ENCODE assay signal across 8 cellular contexts in the genomic region with DNA sequence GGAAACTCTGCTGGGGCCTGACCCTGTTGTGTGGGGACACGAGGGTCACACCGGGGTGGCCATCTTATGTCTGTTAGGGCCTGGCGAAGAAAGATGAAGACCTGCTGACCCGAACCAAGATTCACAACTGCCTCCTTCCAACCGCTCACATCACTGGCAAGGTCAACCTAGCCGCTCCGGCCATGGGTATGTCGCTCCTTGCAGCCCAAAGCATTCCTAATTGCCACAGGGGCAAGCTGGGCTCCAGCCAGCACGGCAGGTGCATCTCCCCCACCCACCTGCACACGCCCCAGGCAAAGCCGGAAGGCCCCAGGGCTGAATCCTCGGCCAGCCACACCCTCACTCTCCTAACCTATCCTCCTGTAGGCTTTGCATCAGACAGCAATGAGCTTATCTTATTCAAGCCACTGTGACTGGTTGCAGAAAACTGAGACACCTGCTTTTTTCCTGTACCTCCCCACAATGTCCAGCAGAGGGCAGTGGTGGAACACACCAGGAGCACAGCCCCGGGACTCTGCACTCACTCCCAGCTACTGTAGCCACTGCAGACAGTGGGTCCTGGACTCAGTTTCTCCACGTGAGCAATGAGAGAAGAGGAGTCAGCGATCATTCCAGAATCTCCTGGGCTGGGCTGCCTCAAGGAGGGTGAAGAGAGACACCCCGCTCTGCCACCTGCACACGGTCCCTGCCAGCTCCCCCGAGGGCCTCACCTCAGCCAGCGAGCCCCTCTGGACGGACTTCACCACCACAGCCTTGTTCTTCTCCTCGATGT.
A peak's percentile ranks its signal among the peaks of the same experiment; 100 is the strongest.
DNase-seq lines count a peak whose midpoint lies in the region; ATAC-seq and TF ChIP-seq lines count a peak whose summit lies in the region.

No MANE protein-coding gene starts in this region.

- H3K36me3 ChIP-seq in BE2C: no peaks in the 10 kb centered on the region

- no peaks in the 10 kb centered on the region for H3K9me3 Mint-ChIP-seq in activated CD8-positive, alpha-beta T cell treated with anti-CD3 and anti-CD28 coated beads, Interleukin-2, amount 10 ng/mL, durations not matched to agents 7 days and 5 days (ENCODE audit: insufficient read depth)
- H3K9me3 Mint-ChIP-seq in memory B cell: no peaks in the 10 kb centered on the region

- H3K9me3 ChIP-seq in BE2C: no peaks in the 10 kb centered on the region

- H3K27me3 ChIP-seq in BE2C: no peaks in the 10 kb centered on the region

- H3K4me1 Mint-ChIP-seq in activated CD8-positive, alpha-beta T cell treated with anti-CD3 and anti-CD28 coated beads, Interleukin-2, amount 10 ng/mL, durations not matched to agents 7 days and 5 days (ENCODE audit: low read depth): peaks cover 25% of the 10 kb centered on the region
- peaks cover 18% of the 10 kb centered on the region for H3K4me1 Mint-ChIP-seq in memory B cell

- H3K27me3 Mint-ChIP-seq in activated CD8-positive, alpha-beta T cell treated with anti-CD3 and anti-CD28 coated beads, Interleukin-2, amount 10 ng/mL, durations not matched to agents 7 days and 5 days (ENCODE audit: low read depth): no peaks in the 10 kb centered on the region
- H3K27me3 Mint-ChIP-seq in memory B cell: no peaks in the 10 kb centered on the region

- DNase-seq in BE2C (peak; percentile 72), HFF-Myc (ENCODE audit: extremely low read depth, low read depth) (peak; percentile 38), NCI-H82 treated with DMSO at 0.1 percent for 48 hours (lab: John Stamatoyannopoulos, UW; ENCODE audit: unreplicated experiment) (peak; percentile 21), ecto neural progenitor cell (ENCODE audit: low spot score) (peak; percentile 80), memory B cell (ENCODE audit: low spot score in 2 of 2) (peak; percentile 62 to 64)
- DNase-seq in activated CD8-positive, alpha-beta T cell treated with anti-CD3 and anti-CD28 coated beads, Interleukin-2, amount 10 ng/mL, durations not matched to agents 7 days and 5 days: peak; percentile 77
- peak; percentile 29 to 47 for DNase-seq in stimulated activated CD8-positive, alpha-beta memory T cell treated with anti-CD3 and anti-CD28 coated beads, Interleukin-4, amount 100 ng/mL, for 1 hour (ENCODE audit: low read depth in 2 of 2, low spot score in 1 of 2)

- peak; percentile 76 for ATAC-seq in activated CD8-positive, alpha-beta T cell treated with anti-CD3 and anti-CD28 coated beads, Interleukin-2, amount 10 ng/mL, durations not matched to agents 7 days and 5 days
- ATAC-seq in memory B cell (ENCODE audit: low read depth) (peak; percentile 85), HG03342 (IDR thresholded peaks at IDR 0.05; ENCODE audit: unreplicated experiment) (no peak)

- TF ChIP-seq CTCF in BE2C (IDR thresholded peaks at IDR 0.05; ENCODE audit: low read depth, low read length): peak; percentile 99
- peak; percentile 90 for TF ChIP-seq CTCF in HFF-Myc (IDR thresholded peaks at IDR 0.05; ENCODE audit: low read depth, low read length, missing control alignments)

- H3K36me3 Mint-ChIP-seq in activated CD8-positive, alpha-beta T cell treated with anti-CD3 and anti-CD28 coated beads, Interleukin-2, amount 10 ng/mL, durations not matched to agents 7 days and 5 days (ENCODE audit: low read depth): peaks cover 85% of the 10 kb centered on the region
- H3K36me3 Mint-ChIP-seq in memory B cell: peaks cover 52% of the 10 kb centered on the region

- H3K27ac Mint-ChIP-seq in activated CD8-positive, alpha-beta T cell treated with anti-CD3 and anti-CD28 coated beads, Interleukin-2, amount 10 ng/mL, durations not matched to agents 7 days and 5 days: peak overlapping the region; percentile 68
- peak overlapping the region; percentile 64 for H3K27ac Mint-ChIP-seq in memory B cell

- H3K4me1 ChIP-seq in BE2C: peaks cover 7% of the 10 kb centered on the region; the same call in 1 of the 2 replicates

- CTCF ChIA-PET in activated CD8-positive, alpha-beta T cell treated with anti-CD3 and anti-CD28 coated beads, Interleukin-2, amount 10 ng/mL, durations not matched to agents 7 days and 5 days (lab: Charles Lee): interaction anchor here (0.5 to 1.9 kb wide), 59 partner anchors 9 to 517 kb away, joined by 3 to 47 read pairs (median 4); no protein-coding TSS in a partner anchor

- POLR2A ChIA-PET in activated CD8-positive, alpha-beta T cell treated with anti-CD3 and anti-CD28 coated beads, Interleukin-2, amount 10 ng/mL, durations not matched to agents 7 days and 5 days (lab: Charles Lee): interaction anchor here (0.8 to 1.3 kb wide), 2 partner anchors 15 to 173 kb away, joined by 3 to 4 read pairs; no protein-coding TSS in a partner anchor

- H3K4me3 ChIP-seq in BE2C (ENCODE audit: low read depth, low read length) (no peak overlapping the region), HFF-Myc (replicated peaks; ENCODE audit: low read depth, low read length) (no peak overlapping the region)

- no peak overlapping the region for H3K4me3 Mint-ChIP-seq in activated CD8-positive, alpha-beta T cell treated with anti-CD3 and anti-CD28 coated beads, Interleukin-2, amount 10 ng/mL, durations not matched to agents 7 days and 5 days
- no peak overlapping the region for H3K4me3 Mint-ChIP-seq in memory B cell

Comparison
In these comparisons a context has a peak if more than half of its experiments do, and no peak if none do; other contexts are left out.
1. DNase-seq: peak in every context shown above with its lines; median percentile 80 in ecto neural progenitor cell; 77 in activated CD8-positive, alpha-beta T cell treated with anti-CD3 and anti-CD28 coated beads, Interleukin-2, amount 10 ng/mL, durations not matched to agents 7 days and 5 days; 72 in BE2C; 63 in memory B cell; 38 in HFF-Myc; 38 in stimulated activated CD8-positive, alpha-beta memory T cell treated with anti-CD3 and anti-CD28 coated beads, Interleukin-4, amount 100 ng/mL, for 1 hour; 21 in NCI-H82 treated with DMSO at 0.1 percent for 48 hours.